8 cellular contexts compared by ENCODE assay signal in the genomic region with DNA sequence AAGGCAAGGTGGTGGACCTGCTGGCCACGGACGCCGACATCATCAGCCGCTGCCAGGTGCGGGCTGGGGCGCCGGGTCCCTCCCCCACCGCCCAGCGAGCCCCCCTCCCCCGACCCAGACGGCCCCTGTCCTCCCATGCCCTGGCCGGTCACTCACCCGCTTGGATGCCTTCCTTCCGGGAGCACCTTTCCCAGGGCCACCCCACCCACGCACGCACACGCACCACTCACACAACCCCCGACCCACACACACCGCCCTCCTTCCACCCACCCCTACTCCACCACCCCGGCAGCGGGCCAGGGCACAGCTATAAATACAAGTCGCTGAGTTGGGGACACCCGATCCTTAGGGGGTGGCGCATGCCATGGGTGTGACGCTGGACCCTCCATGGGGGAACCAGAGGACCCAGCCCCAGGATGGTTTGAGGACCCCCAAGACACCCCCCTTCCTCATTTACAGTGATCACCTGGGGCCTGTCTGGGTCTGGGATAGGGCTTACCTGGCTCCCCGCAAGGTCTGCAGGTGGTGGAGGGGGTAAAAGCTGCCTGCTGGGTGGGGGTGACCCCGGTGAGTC. TPM values are rescaled to one million over a fixed set of nuclear protein-coding genes. Genes with fewer than 3 reads are reported as not detected.
DNase-seq lines count a peak whose midpoint lies in the region; ATAC-seq and TF ChIP-seq lines count a peak whose summit lies in the region.

No MANE protein-coding gene starts in this region.

- TF ChIP-seq CTCF in BJ (IDR thresholded peaks at IDR 0.05; ENCODE audit: insufficient read depth, low read depth, low read length) (no peak), smooth muscle cell (IDR thresholded peaks at IDR 0.05; ENCODE audit: borderline replicate concordance, insufficient read depth, poor library complexity, severe bottlenecking) (no peak), GM13976 (IDR thresholded peaks at IDR 0.05; ENCODE audit: borderline replicate concordance, control extremely low read depth, extremely low read depth, insufficient read depth, missing control alignments) (no peak)

- peak overlapping the region; percentile 37 for H3K4me3 Mint-ChIP-seq in activated naive CD4-positive, alpha-beta T cell treated with anti-CD3 and anti-CD28 coated beads, Interleukin-2, amount 10 ng/mL, durations not matched to agents 7 days and 5 days

- peak overlapping the region; percentile 36 for H3K4me3 ChIP-seq in BJ (ENCODE audit: low read depth, low read length)
- H3K4me3 ChIP-seq in HUES64 (ENCODE audit: low read length), result peak overlapping the region; percentile 68
- H3K4me3 ChIP-seq in iPS-18a (ENCODE audit: low read length), result peak overlapping the region; percentile 62
- peak overlapping the region; percentile 76 for H3K4me3 ChIP-seq in smooth muscle cell

- no peaks in the 10 kb centered on the region for H3K9me3 ChIP-seq in HUES64 (ENCODE audit: insufficient read depth, low read depth, low read length)
- no peaks in the 10 kb centered on the region for H3K9me3 ChIP-seq in iPS-18a (ENCODE audit: control insufficient read depth, low read depth, low read length)
- H3K9me3 ChIP-seq in smooth muscle cell (replicated peaks; ENCODE audit: low read depth), result no peaks in the 10 kb centered on the region

- ATAC-seq in GM18520 (IDR thresholded peaks at IDR 0.05; ENCODE audit: unreplicated experiment), result no peak

- POLR2A ChIA-PET in BJ (lab: Charles Lee), result no interaction called here

- H3K27me3 Mint-ChIP-seq in activated naive CD4-positive, alpha-beta T cell treated with anti-CD3 and anti-CD28 coated beads, Interleukin-2, amount 10 ng/mL, durations not matched to agents 7 days and 5 days, result peaks cover 29% of the 10 kb centered on the region

- H2AFZ ChIP-seq in smooth muscle cell (ENCODE audit: low read depth), result no peak overlapping the region

- H3K4me2 ChIP-seq in smooth muscle cell, result peak overlapping the region; percentile 97

- no peak overlapping the region for H3K27ac Mint-ChIP-seq in activated naive CD4-positive, alpha-beta T cell treated with anti-CD3 and anti-CD28 coated beads, Interleukin-2, amount 10 ng/mL, durations not matched to agents 7 days and 5 days

- no peaks in the 10 kb centered on the region for H3K79me2 ChIP-seq in smooth muscle cell (ENCODE audit: low read depth)

- 8% methylated on average over 27 of the region's 27 CpGs for WGBS in HUES64
- 28% methylated on average over 12 of the region's 27 CpGs for WGBS in smooth muscle cell (ENCODE audit: low lambda C conversion rate)

- no peaks in the 10 kb centered on the region for H3F3A ChIP-seq in smooth muscle cell (ENCODE audit: low read depth)

- DNase-seq in BJ (ENCODE audit: low read depth) (no peak), smooth muscle cell (lab: John Stamatoyannopoulos, UW; ENCODE audit: unreplicated experiment) (no peak), GM13976 (ENCODE audit: low spot score) (no peak), GDM1 (lab: John Stamatoyannopoulos, UW) (no peak)
- peak; percentile 50 for DNase-seq in activated naive CD4-positive, alpha-beta T cell treated with anti-CD3 and anti-CD28 coated beads, Interleukin-2, amount 10 ng/mL, durations not matched to agents 7 days and 5 days

- H4K20me1 ChIP-seq in smooth muscle cell (ENCODE audit: low read depth), result peaks cover 15% of the 10 kb centered on the region

- H3K9me3 Mint-ChIP-seq in activated naive CD4-positive, alpha-beta T cell treated with anti-CD3 and anti-CD28 coated beads, Interleukin-2, amount 10 ng/mL, durations not matched to agents 7 days and 5 days, result no peaks in the 10 kb centered on the region

- peaks cover 6% of the 10 kb centered on the region for H3K36me3 ChIP-seq in BJ (ENCODE audit: control insufficient read depth, insufficient read depth, low read length)
- H3K36me3 ChIP-seq in HUES64 (ENCODE audit: insufficient read depth, low read length), result no peaks in the 10 kb centered on the region
- no peaks in the 10 kb centered on the region for H3K36me3 ChIP-seq in iPS-18a (ENCODE audit: control insufficient read depth, low read depth, low read length)
- H3K36me3 ChIP-seq in smooth muscle cell (ENCODE audit: low read depth), result no peaks in the 10 kb centered on the region

- H3K36me3 Mint-ChIP-seq in activated naive CD4-positive, alpha-beta T cell treated with anti-CD3 and anti-CD28 coated beads, Interleukin-2, amount 10 ng/mL, durations not matched to agents 7 days and 5 days, result peaks cover 6% of the 10 kb centered on the region

- no peaks in the 10 kb centered on the region for H3K4me1 Mint-ChIP-seq in activated naive CD4-positive, alpha-beta T cell treated with anti-CD3 and anti-CD28 coated beads, Interleukin-2, amount 10 ng/mL, durations not matched to agents 7 days and 5 days

- H3K27me3 ChIP-seq in BJ (ENCODE audit: control insufficient read depth, insufficient read depth, low read length) (no peaks in the 10 kb centered on the region), HUES64 (ENCODE audit: insufficient read depth, low read length) (no peaks in the 10 kb centered on the region; the same call in 1 of the 2 replicates), iPS-18a (ENCODE audit: control insufficient read depth, insufficient read depth, low read length) (no peaks in the 10 kb centered on the region), smooth muscle cell (ENCODE audit: low read depth) (no peaks in the 10 kb centered on the region)

- CTCF ChIA-PET in BJ (lab: Yijun Ruan, JAX), result interaction anchor here (0.7 to 6.7 kb wide), 11 partner anchors 11 to 102 kb away, joined by 3 to 49 read pairs (median 4); a partner anchor contains a TSS
- CTCF ChIA-PET in activated naive CD4-positive, alpha-beta T cell treated with anti-CD3 and anti-CD28 coated beads, Interleukin-2, amount 10 ng/mL, durations not matched to agents 7 days and 5 days (lab: Charles Lee), result interaction anchor here (1.0 to 1.6 kb wide), 4 partner anchors 11 to 101 kb away, joined by 3 to 4 read pairs (median 3); no protein-coding TSS in a partner anchor

- H3K27ac ChIP-seq in HUES64 (ENCODE audit: low read depth, low read length), result no peak overlapping the region; the same call in 1 of the 2 replicates
- H3K27ac ChIP-seq in iPS-18a (ENCODE audit: low read length), result no peak overlapping the region
- H3K27ac ChIP-seq in smooth muscle cell (ENCODE audit: low read depth), result no peak overlapping the region

- peak overlapping the region; percentile 70 for H3K9ac ChIP-seq in HUES64 (ENCODE audit: low read depth, low read length)
- H3K9ac ChIP-seq in iPS-18a (ENCODE audit: low read length), result no peak overlapping the region
- peak overlapping the region; percentile 57 for H3K9ac ChIP-seq in smooth muscle cell (ENCODE audit: low read depth)

- H3K4me1 ChIP-seq in HUES64 (ENCODE audit: insufficient read depth, low read length), result peaks cover 6% of the 10 kb centered on the region; the same call in 1 of the 2 replicates
- peaks cover 4% of the 10 kb centered on the region for H3K4me1 ChIP-seq in iPS-18a (ENCODE audit: control insufficient read depth, low read depth, low read length)
- peaks cover 12% of the 10 kb centered on the region for H3K4me1 ChIP-seq in smooth muscle cell (ENCODE audit: low read depth)

- in situ Hi-C loops in GM13976 (cut with MboI; ENCODE audit: low sequenced_read_pairs, unreplicated experiment), result no loop called here

RNA-seq across cellular contexts. Expression of a gene that starts 0.5 kb away (rescaled TPM):
- 2.9 and 4.5 TPM in 2 replicates for polyA plus RNA-seq in BJ (2011; rRNA removed)
- polyA minus RNA-seq in BJ (2011; rRNA and poly(A)+ RNA removed), result 1.0 and 4.5 TPM in 2 replicates
- 5.6 TPM for polyA plus RNA-seq in HUES64 (2013, experiment 1 of 2)
- polyA plus RNA-seq in HUES64 (2013, experiment 2 of 2), result 9.2 TPM
- 6.0 and 43.0 TPM in 2 replicates for total RNA-seq in smooth muscle cell
- 7.8 and 9.3 TPM in 2 replicates for polyA plus RNA-seq in smooth muscle cell

RNA-seq across cellular contexts. Expression of a gene that starts 28.5 kb away (rescaled TPM):
- 83.5 and 116 TPM in 2 replicates for polyA plus RNA-seq in BJ (2011; rRNA removed)
- polyA minus RNA-seq in BJ (2011; rRNA and poly(A)+ RNA removed), result 8.5 and 9.5 TPM in 2 replicates
- polyA plus RNA-seq in HUES64 (2013, experiment 1 of 2), result 136 TPM
- 121 TPM for polyA plus RNA-seq in HUES64 (2013, experiment 2 of 2)
- total RNA-seq in smooth muscle cell, result 78.5 and 155 TPM in 2 replicates
- polyA plus RNA-seq in smooth muscle cell, result 118 and 133 TPM in 2 replicates

RNA-seq across cellular contexts. Expression of a gene that starts 35.1 kb away (rescaled TPM):
- 20.0 and 39.9 TPM in 2 replicates for polyA plus RNA-seq in BJ (2011; rRNA removed)
- 19.5 and 24.1 TPM in 2 replicates for polyA minus RNA-seq in BJ (2011; rRNA and poly(A)+ RNA removed)
- 37.2 TPM for polyA plus RNA-seq in HUES64 (2013, experiment 1 of 2)
- polyA plus RNA-seq in HUES64 (2013, experiment 2 of 2), result 32.2 TPM
- total RNA-seq in smooth muscle cell, result 28.1 and 29.8 TPM in 2 replicates
- polyA plus RNA-seq in smooth muscle cell, result 19.9 and 30.1 TPM in 2 replicates
